ENCODE assay signal across 9 cellular contexts in genomic region chr5:77777281-77777892, GRCh38. TPM values are rescaled to one million over a fixed set of nuclear protein-coding genes. Genes with fewer than 3 reads are reported as not detected.
DNase-seq lines count a peak whose midpoint lies in the region; ATAC-seq and TF ChIP-seq lines count a peak whose summit lies in the region.
"Had no signal": no experiment of that assay in that cellular context is flagged by ENCODE, and none has a peak within 500 bp of the region (broad histone marks: within the 10 kb centered on the region; RNA-seq: fewer than 3 reads in every experiment).

No MANE protein-coding gene starts in this region.

- no peaks in the 10 kb centered on the region for H3K9me3 ChIP-seq in SJCRH30 (replicated peaks)

- H3K4me1 ChIP-seq in SJCRH30 (peaks cover 10% of the 10 kb centered on the region), foreskin keratinocyte (peaks cover 11% of the 10 kb centered on the region)

- H3K27ac ChIP-seq in SJCRH30 (no peak overlapping the region), foreskin keratinocyte (no peak overlapping the region)

- H3K27ac Mint-ChIP-seq in activated naive CD4-positive, alpha-beta T cell treated with anti-CD3 and anti-CD28 coated beads for 36 hours: peak overlapping the region; percentile 27
- H3K27ac Mint-ChIP-seq in stimulated activated effector memory CD8-positive, alpha-beta T cell treated with anti-CD3 and anti-CD28 coated beads, Interleukin-12 subunit alpha, Interleukin-12 subunit beta, amount 100 ng/mL, for 72 hours: no peak overlapping the region

- ATAC-seq in foreskin keratinocyte: peak; percentile 83
- ATAC-seq in stimulated activated effector memory CD8-positive, alpha-beta T cell treated with anti-CD3 and anti-CD28 coated beads, Interleukin-12 subunit alpha, Interleukin-12 subunit beta, amount 100 ng/mL, for 72 hours: no peak
- no peak for ATAC-seq in HG03520 (IDR thresholded peaks at IDR 0.05; ENCODE audit: unreplicated experiment)

- no peaks in the 10 kb centered on the region for H3K9me3 Mint-ChIP-seq in activated naive CD4-positive, alpha-beta T cell treated with anti-CD3 and anti-CD28 coated beads for 36 hours
- no peaks in the 10 kb centered on the region for H3K9me3 Mint-ChIP-seq in stimulated activated effector memory CD8-positive, alpha-beta T cell treated with anti-CD3 and anti-CD28 coated beads, Interleukin-12 subunit alpha, Interleukin-12 subunit beta, amount 100 ng/mL, for 72 hours

- intact Hi-C loops in activated naive CD4-positive, alpha-beta T cell treated with anti-CD3 and anti-CD28 coated beads for 36 hours (cut with micrococcal nuclease): loop anchor here (2.0 to 5.0 kb wide), 6 partner anchors 115 to 1735 kb away; partner anchors contain the start of genes AP3B1, ARSB and HOMER1

- H3K36me3 ChIP-seq in SJCRH30 (peaks cover 18% of the 10 kb centered on the region), H7 (replicated peaks; ENCODE audit: control insufficient read depth, insufficient read depth, low read length) (no peaks in the 10 kb centered on the region)

- DNase-seq in activated naive CD4-positive, alpha-beta T cell treated with anti-CD3 and anti-CD28 coated beads for 36 hours: peak; percentile 38
- no peak for DNase-seq in activated naive CD4-positive, alpha-beta T cell treated with Interleukin-2 at 50 U/mL for 16 hours
- DNase-seq in SJCRH30: peak; percentile 40 to 62
- DNase-seq in foreskin keratinocyte: peak; percentile 69 to 83
- DNase-seq in stimulated activated effector memory CD8-positive, alpha-beta T cell treated with anti-CD3 and anti-CD28 coated beads, Interleukin-12 subunit alpha, Interleukin-12 subunit beta, amount 100 ng/mL, for 72 hours (ENCODE audit: low spot score in 2 of 2): no peak
- no peak for DNase-seq in NCI-H345 treated with DMSO at 0.1 percent for 48 hours (lab: John Stamatoyannopoulos, UW; ENCODE audit: unreplicated experiment)
- no peak for DNase-seq in H7
- DNase-seq: NCI-H187 treated with DMSO at 0.1 percent for 48 hours had no signal

- CTCF ChIA-PET in activated naive CD4-positive, alpha-beta T cell treated with anti-CD3 and anti-CD28 coated beads for 36 hours (lab: Charles Lee): no interaction called here

- H3K4me3 ChIP-seq in SJCRH30: no peak overlapping the region
- no peak overlapping the region for H3K4me3 ChIP-seq in H7 (ENCODE audit: insufficient read depth, low read depth, low read length)

- H3K27me3 ChIP-seq in SJCRH30: no peaks in the 10 kb centered on the region
- no peaks in the 10 kb centered on the region for H3K27me3 ChIP-seq in foreskin keratinocyte
- H3K27me3 ChIP-seq in H7 (ENCODE audit: control insufficient read depth, insufficient read depth, low read length): no peaks in the 10 kb centered on the region

- H3K36me3 Mint-ChIP-seq in activated naive CD4-positive, alpha-beta T cell treated with anti-CD3 and anti-CD28 coated beads for 36 hours (ENCODE audit: low read depth): peaks cover 16% of the 10 kb centered on the region
- peaks cover 38% of the 10 kb centered on the region for H3K36me3 Mint-ChIP-seq in stimulated activated effector memory CD8-positive, alpha-beta T cell treated with anti-CD3 and anti-CD28 coated beads, Interleukin-12 subunit alpha, Interleukin-12 subunit beta, amount 100 ng/mL, for 72 hours

- TF ChIP-seq CTCF in foreskin keratinocyte (conservative IDR thresholded peaks at IDR 0.05): no peak

- peak overlapping the region; percentile 9 for H3K4me3 Mint-ChIP-seq in activated naive CD4-positive, alpha-beta T cell treated with anti-CD3 and anti-CD28 coated beads for 36 hours
- H3K4me3 Mint-ChIP-seq in stimulated activated effector memory CD8-positive, alpha-beta T cell treated with anti-CD3 and anti-CD28 coated beads, Interleukin-12 subunit alpha, Interleukin-12 subunit beta, amount 100 ng/mL, for 72 hours: peak overlapping the region; percentile 92

- peaks cover 34% of the 10 kb centered on the region for H3K4me1 Mint-ChIP-seq in activated naive CD4-positive, alpha-beta T cell treated with anti-CD3 and anti-CD28 coated beads for 36 hours (ENCODE audit: low read depth)
- H3K4me1 Mint-ChIP-seq in stimulated activated effector memory CD8-positive, alpha-beta T cell treated with anti-CD3 and anti-CD28 coated beads, Interleukin-12 subunit alpha, Interleukin-12 subunit beta, amount 100 ng/mL, for 72 hours: peaks cover 33% of the 10 kb centered on the region

- H3K27me3 Mint-ChIP-seq in activated naive CD4-positive, alpha-beta T cell treated with anti-CD3 and anti-CD28 coated beads for 36 hours (ENCODE audit: low read depth): no peaks in the 10 kb centered on the region

RNA-seq across cellular contexts. Expression of gene TBCA, which starts 1.2 kb away (rescaled TPM):
- 100 to 1,000 TPM; 168 to 190 TPM for total RNA-seq in activated naive CD4-positive, alpha-beta T cell treated with anti-CD3 and anti-CD28 coated beads for 36 hours
- 661 and 707 TPM in 2 replicates for total RNA-seq in SJCRH30 (2014; rRNA removed; shearing (Covaris generic))
- total RNA-seq in foreskin keratinocyte: 201 and 210 TPM in 2 replicates
- polyA plus RNA-seq in foreskin keratinocyte: 324 and 339 TPM in 2 replicates
- 172 and 220 TPM in 2 replicates for total RNA-seq in H7 (2014; rRNA removed; shearing (Covaris generic))

Comparison
In these comparisons a context has a peak if more than half of its experiments do, and no peak if none do; other contexts are left out.
1. DNase-seq: peak in activated naive CD4-positive, alpha-beta T cell treated with anti-CD3 and anti-CD28 coated beads for 36 hours (single experiment), SJCRH30 (2 of 2) and foreskin keratinocyte (2 of 2); none in activated naive CD4-positive, alpha-beta T cell treated with Interleukin-2 at 50 U/mL for 16 hours (single experiment), stimulated activated effector memory CD8-positive, alpha-beta T cell treated with anti-CD3 and anti-CD28 coated beads, Interleukin-12 subunit alpha, Interleukin-12 subunit beta, amount 100 ng/mL, for 72 hours (0 of 2), NCI-H345 treated with DMSO at 0.1 percent for 48 hours (single experiment) and H7 (single experiment).